19 cellular contexts compared by ENCODE assay signal in genomic region chr7:19919156-19920085, GRCh38.
DNase-seq lines count a peak whose midpoint lies in the region; ATAC-seq, FAIRE-seq and TF ChIP-seq lines count a peak whose summit lies in the region.
"Had no signal": no experiment of that assay in that cellular context is flagged by ENCODE, and none has a peak within 500 bp of the region (broad histone marks: within the 10 kb centered on the region; RNA-seq: fewer than 3 reads in every experiment).

No MANE protein-coding gene starts in this region.

- no peaks in the 10 kb centered on the region for H3K4me1 ChIP-seq in osteoblast (ENCODE audit: insufficient read depth, low read length)
- no peaks in the 10 kb centered on the region for H3K4me1 ChIP-seq in small intestine (ENCODE audit: control insufficient read depth in 2 of 2, insufficient read depth in 1 of 2, low read depth in 1 of 2, low read length in 1 of 2)
- H3K4me1 ChIP-seq: psoas muscle had no signal

- WGBS in small intestine, 3 donors = 66 to 75% (median 72%) methylated on average over 9 of the region's 9 CpGs

- H3K4me2 ChIP-seq in osteoblast (ENCODE audit: insufficient read depth, low read length) = peak overlapping the region; percentile 14

- TF ChIP-seq CTCF in osteoblast (IDR thresholded peaks at IDR 0.05; ENCODE audit: extremely low read depth, low read depth, low read length) = no peak

- H3K4me3 ChIP-seq in osteoblast (ENCODE audit: insufficient read depth, low read length) = no peak overlapping the region
- H3K4me3 ChIP-seq in small intestine (ENCODE audit: low read depth in 1 of 2, low read length in 2 of 2) = no peak overlapping the region
- H3K4me3 ChIP-seq: cardiac muscle cell, K562, psoas muscle had no signal

- H4K20me1 ChIP-seq in osteoblast (ENCODE audit: insufficient read depth, low read length) = no peaks in the 10 kb centered on the region

- no peak overlapping the region for H2AFZ ChIP-seq in osteoblast (ENCODE audit: low read length)

- FAIRE-seq in small intestine (lab: Jason Lieb, UNC) = no peak
- FAIRE-seq: GM12892, K562 had no signal

- DNase-seq in DMS 273 (lab: John Stamatoyannopoulos, UW; ENCODE audit: unreplicated experiment) (peak; percentile 61), DMS 273 treated with DMSO at 0.1 percent for 48 hours (lab: John Stamatoyannopoulos, UW) (no peak), NCI-H748 treated with DMSO at 0.1 percent for 48 hours (lab: John Stamatoyannopoulos, UW) (peak; percentile 11), fibroblast of gingiva (ENCODE audit: low read depth) (peak; percentile 80), osteoblast (ENCODE audit: insufficient read length, low spot score, missing footprints) (peak; percentile 9), small intestine (no peak)
- DNase-seq in stimulated activated naive CD4-positive, alpha-beta T cell (lab: John Stamatoyannopoulos, UW) = no peak
- DNase-seq: activated CD4-positive, alpha-beta T cell treated with anti-CD3 and anti-CD28 coated beads for 1 hour; activated naive CD4-positive, alpha-beta T cell; effector memory CD8-positive, alpha-beta T cell; glutamatergic neuron; NCI-H1417 treated with DMSO at 0.1 percent for 48 hours; psoas muscle had no signal

- H3K27ac ChIP-seq in osteoblast (ENCODE audit: low read depth, low read length) (peak overlapping the region; percentile 54), small intestine (ENCODE audit: low read depth in 1 of 2, low read length in 1 of 2) (no peak overlapping the region)
- H3K27ac ChIP-seq: 22Rv1, cardiac muscle cell, psoas muscle had no signal

- no peaks in the 10 kb centered on the region for H3K9me3 ChIP-seq in osteoblast (ENCODE audit: low read depth, low read length)
- no peaks in the 10 kb centered on the region for H3K9me3 ChIP-seq in small intestine (ENCODE audit: control insufficient read depth, low read depth)
- H3K9me3 ChIP-seq: psoas muscle had no signal

- H3K27me3 ChIP-seq in osteoblast (ENCODE audit: insufficient read depth, low read length) (no peaks in the 10 kb centered on the region), small intestine (ENCODE audit: control insufficient read depth in 2 of 2, insufficient read depth in 2 of 2, low read length in 2 of 2) (no peaks in the 10 kb centered on the region)
- H3K27me3 ChIP-seq: cardiac muscle cell had no signal

- no peaks in the 10 kb centered on the region for H3K79me2 ChIP-seq in osteoblast (ENCODE audit: insufficient read depth, low read length)

- no peaks in the 10 kb centered on the region for H3K36me3 ChIP-seq in osteoblast (ENCODE audit: insufficient read depth, low read length)
- no peaks in the 10 kb centered on the region for H3K36me3 ChIP-seq in small intestine (ENCODE audit: control insufficient read depth in 2 of 2, insufficient read depth in 2 of 2, low read length in 2 of 2)
- H3K36me3 ChIP-seq: cardiac muscle cell had no signal

- no peak for ATAC-seq in GM18511 (IDR thresholded peaks at IDR 0.05; ENCODE audit: unreplicated experiment)
- ATAC-seq: effector memory CD8-positive, alpha-beta T cell; K562; Panc1; psoas muscle had no signal

Comparison
In these comparisons a context has a peak if more than half of its experiments do, and no peak if none do; other contexts are left out.
1. DNase-seq: peak in DMS 273 (single experiment), NCI-H748 treated with DMSO at 0.1 percent for 48 hours (single experiment), fibroblast of gingiva (single experiment) and osteoblast (single experiment); none in DMS 273 treated with DMSO at 0.1 percent for 48 hours (single experiment), small intestine (single experiment) and stimulated activated naive CD4-positive, alpha-beta T cell (0 of 6).